2 cellular contexts compared by ENCODE assay signal in the genomic region with DNA sequence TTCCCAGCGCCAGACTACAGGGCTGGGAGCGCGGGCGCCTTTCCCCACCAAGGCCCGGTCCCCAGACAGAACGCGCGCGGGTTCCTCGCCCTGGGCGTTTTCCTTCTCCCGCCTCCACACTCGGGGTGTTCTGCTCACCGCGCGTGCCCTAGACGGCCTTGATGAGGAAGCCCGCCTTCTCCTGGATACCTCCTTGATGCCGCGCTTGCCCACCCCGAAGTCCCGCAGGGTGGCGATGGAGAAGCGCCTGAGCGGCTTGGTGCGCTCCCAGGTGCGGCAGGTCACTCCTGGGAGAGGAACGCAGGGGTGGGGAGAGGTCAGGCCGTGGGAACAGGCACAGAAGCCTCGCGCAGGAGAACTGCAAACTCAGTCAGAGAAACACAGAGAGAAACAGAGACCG.
TF ChIP-seq lines count a peak whose summit lies in the region.

No MANE protein-coding gene starts in this region.

TF ChIP-seq in A549, 52 proteins besides CTCF, POLR2A, EP300 and RAD21:
- TF ChIP-seq, protein P1, sequence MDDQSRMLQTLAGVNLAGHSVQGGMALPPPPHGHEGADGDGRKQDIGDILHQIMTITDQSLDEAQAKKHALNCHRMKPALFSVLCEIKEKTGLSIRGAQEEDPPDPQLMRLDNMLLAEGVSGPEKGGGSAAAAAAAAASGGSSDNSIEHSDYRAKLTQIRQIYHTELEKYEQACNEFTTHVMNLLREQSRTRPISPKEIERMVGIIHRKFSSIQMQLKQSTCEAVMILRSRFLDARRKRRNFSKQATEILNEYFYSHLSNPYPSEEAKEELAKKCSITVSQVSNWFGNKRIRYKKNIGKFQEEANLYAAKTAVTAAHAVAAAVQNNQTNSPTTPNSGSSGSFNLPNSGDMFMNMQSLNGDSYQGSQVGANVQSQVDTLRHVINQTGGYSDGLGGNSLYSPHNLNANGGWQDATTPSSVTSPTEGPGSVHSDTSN (IDR thresholded peaks at IDR 0.05): no peak
- TF ChIP-seq, protein P2, sequence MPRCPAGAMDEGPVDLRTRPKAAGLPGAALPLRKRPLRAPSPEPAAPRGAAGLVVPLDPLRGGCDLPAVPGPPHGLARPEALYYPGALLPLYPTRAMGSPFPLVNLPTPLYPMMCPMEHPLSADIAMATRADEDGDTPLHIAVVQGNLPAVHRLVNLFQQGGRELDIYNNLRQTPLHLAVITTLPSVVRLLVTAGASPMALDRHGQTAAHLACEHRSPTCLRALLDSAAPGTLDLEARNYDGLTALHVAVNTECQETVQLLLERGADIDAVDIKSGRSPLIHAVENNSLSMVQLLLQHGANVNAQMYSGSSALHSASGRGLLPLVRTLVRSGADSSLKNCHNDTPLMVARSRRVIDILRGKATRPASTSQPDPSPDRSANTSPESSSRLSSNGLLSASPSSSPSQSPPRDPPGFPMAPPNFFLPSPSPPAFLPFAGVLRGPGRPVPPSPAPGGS (IDR thresholded peaks at IDR 0.05): no peak
- TF ChIP-seq ZFP36 (IDR thresholded peaks at IDR 0.05; ENCODE audit: borderline replicate concordance, partially characterized antibody) (no peak), HDAC2 (IDR thresholded peaks at IDR 0.05) (no peak), FOSL2 (IDR thresholded peaks at IDR 0.05) (no peak), FOSL2 (CRISPR knock-in tag; IDR thresholded peaks at IDR 0.05) (no peak), POLR2AphosphoS2 (conservative IDR thresholded peaks at IDR 0.05; ENCODE audit: low read length) (no peak), PHF8 (IDR thresholded peaks at IDR 0.05; ENCODE audit: borderline replicate concordance, low read depth) (no peak), CHD4 (IDR thresholded peaks at IDR 0.05; ENCODE audit: borderline replicate concordance) (no peak), ZC3H11A (IDR thresholded peaks at IDR 0.05) (no peak), TFCP2L1 (CRISPR knock-in tag; IDR thresholded peaks at IDR 0.05) (no peak), SMC3 (IDR thresholded peaks at IDR 0.05) (no peak), GATA3 (IDR thresholded peaks at IDR 0.05; ENCODE audit: borderline replicate concordance) (no peak), ZNF302 (CRISPR knock-in tag; IDR thresholded peaks at IDR 0.05) (no peak)
- TF ChIP-seq, protein P3, sequence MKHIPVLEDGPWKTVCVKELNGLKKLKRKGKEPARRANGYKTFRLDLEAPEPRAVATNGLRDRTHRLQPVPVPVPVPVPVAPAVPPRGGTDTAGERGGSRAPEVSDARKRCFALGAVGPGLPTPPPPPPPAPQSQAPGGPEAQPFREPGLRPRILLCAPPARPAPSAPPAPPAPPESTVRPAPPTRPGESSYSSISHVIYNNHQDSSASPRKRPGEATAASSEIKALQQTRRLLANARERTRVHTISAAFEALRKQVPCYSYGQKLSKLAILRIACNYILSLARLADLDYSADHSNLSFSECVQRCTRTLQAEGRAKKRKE (CRISPR knock-in tag; IDR thresholded peaks at IDR 0.05; ENCODE audit: low read depth): no peak
- TF ChIP-seq, protein P4, sequence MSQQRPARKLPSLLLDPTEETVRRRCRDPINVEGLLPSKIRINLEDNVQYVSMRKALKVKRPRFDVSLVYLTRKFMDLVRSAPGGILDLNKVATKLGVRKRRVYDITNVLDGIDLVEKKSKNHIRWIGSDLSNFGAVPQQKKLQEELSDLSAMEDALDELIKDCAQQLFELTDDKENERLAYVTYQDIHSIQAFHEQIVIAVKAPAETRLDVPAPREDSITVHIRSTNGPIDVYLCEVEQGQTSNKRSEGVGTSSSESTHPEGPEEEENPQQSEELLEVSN (IDR thresholded peaks at IDR 0.05; ENCODE audit: borderline replicate concordance, low read depth): no peak
- TF ChIP-seq, protein P5, sequence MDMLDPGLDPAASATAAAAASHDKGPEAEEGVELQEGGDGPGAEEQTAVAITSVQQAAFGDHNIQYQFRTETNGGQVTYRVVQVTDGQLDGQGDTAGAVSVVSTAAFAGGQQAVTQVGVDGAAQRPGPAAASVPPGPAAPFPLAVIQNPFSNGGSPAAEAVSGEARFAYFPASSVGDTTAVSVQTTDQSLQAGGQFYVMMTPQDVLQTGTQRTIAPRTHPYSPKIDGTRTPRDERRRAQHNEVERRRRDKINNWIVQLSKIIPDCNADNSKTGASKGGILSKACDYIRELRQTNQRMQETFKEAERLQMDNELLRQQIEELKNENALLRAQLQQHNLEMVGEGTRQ (IDR thresholded peaks at IDR 0.05): no peak

TF ChIP-seq in H1, 55 proteins besides CTCF, POLR2A, EP300 and RAD21:
- TF ChIP-seq, protein P4 (IDR thresholded peaks at IDR 0.05): peak; percentile 82
- TF ChIP-seq, protein P6, sequence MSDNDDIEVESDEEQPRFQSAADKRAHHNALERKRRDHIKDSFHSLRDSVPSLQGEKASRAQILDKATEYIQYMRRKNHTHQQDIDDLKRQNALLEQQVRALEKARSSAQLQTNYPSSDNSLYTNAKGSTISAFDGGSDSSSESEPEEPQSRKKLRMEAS (IDR thresholded peaks at IDR 0.05): peak; percentile 63
- TF ChIP-seq KDM4A (IDR thresholded peaks at IDR 0.05; ENCODE audit: low read depth, low read length, severe bottlenecking): peak; percentile 43
- no peak for TF ChIP-seq RNF2 (IDR thresholded peaks at IDR 0.05; ENCODE audit: borderline replicate concordance, low read depth, low read length, missing control alignments, poor library complexity, severe bottlenecking)
